9 cellular contexts compared by ENCODE assay signal in genomic region chr12:124744659-124745467, GRCh38.
DNase-seq lines count a peak whose midpoint lies in the region; ATAC-seq and TF ChIP-seq lines count a peak whose summit lies in the region.
"Had no signal": no experiment of that assay in that cellular context is flagged by ENCODE, and none has a peak within 500 bp of the region (broad histone marks: within the 10 kb centered on the region; RNA-seq: fewer than 3 reads in every experiment).

No MANE protein-coding gene starts in this region.

- peak overlapping the region; percentile 30; the same call in 1 of the 2 replicates for H3K4me2 ChIP-seq in OCI-LY7 (ENCODE audit: low read length)

- H3K9me2 ChIP-seq in OCI-LY7 (ENCODE audit: insufficient read depth, low read length), result no peaks in the 10 kb centered on the region

- H2AFZ ChIP-seq in OCI-LY7 (ENCODE audit: low read length), result peak overlapping the region; percentile 80

- TF ChIP-seq CTCF in OCI-LY7 (conservative IDR thresholded peaks at IDR 0.05; ENCODE audit: low read length) (no peak), uterus (IDR thresholded peaks at IDR 0.05) (no peak)

- no peaks in the 10 kb centered on the region for H3K79me2 ChIP-seq in OCI-LY7 (ENCODE audit: insufficient read depth, low read depth, low read length)

- DNase-seq in stimulated activated CD4-positive, alpha-beta T cell treated with anti-CD3 and anti-CD28 coated beads, Interleukin-15, amount 100 ng/mL, for 24 hours, result peak; percentile 28
- no peak for DNase-seq in stimulated activated CD4-positive, alpha-beta T cell treated with anti-CD3 and anti-CD28 coated beads, Interleukin-4, amount 100 ng/mL, for 4 hours
- DNase-seq in OCI-LY7 (ENCODE audit: low spot score), result peak; percentile 79
- DNase-seq in iPS DF 19.7 (ENCODE audit: low read depth, low spot score), result peak; percentile 83
- no peak for DNase-seq in uterus

- no peak for TF ChIP-seq POLR2A in uterus (IDR thresholded peaks at IDR 0.05)

- H3K4me1 ChIP-seq in OCI-LY7 (ENCODE audit: insufficient read depth, low read length, poor library complexity, severe bottlenecking) (peaks cover 7% of the 10 kb centered on the region), uterus (peaks cover 11 to 19% of the 10 kb centered on the region in 2 donors)

- intact Hi-C loops in OCI-LY7 (cut with micrococcal nuclease; ENCODE audit: unreplicated experiment) (no loop called here), uterus (cut with DNase I; ENCODE audit: low total_unique reads) (no loop called here)

- POLR2A ChIA-PET in OCI-LY7 (lab: Charles Lee), result interaction anchor here (0.7 to 0.9 kb wide), 2 partner anchors 9 to 290 kb away, joined by 3 read pairs; no protein-coding TSS in a partner anchor

- no peaks in the 10 kb centered on the region for H3K27me3 ChIP-seq in uterus
- H3K27me3 ChIP-seq: cardiac muscle cell had no signal

- no TSS peak for BruUV-seq in OCI-LY7 (replicated peaks; lab: Mats Ljungman, UMichigan)

- H3K9me3 ChIP-seq in OCI-LY7 (ENCODE audit: low read length) (no peaks in the 10 kb centered on the region), uterus (no peaks in the 10 kb centered on the region)

- ATAC-seq in HG03460 (IDR thresholded peaks at IDR 0.05; ENCODE audit: unreplicated experiment), result no peak
- ATAC-seq in GM21737 (IDR thresholded peaks at IDR 0.05; ENCODE audit: unreplicated experiment), result no peak
- no peak for ATAC-seq in HG02884 (IDR thresholded peaks at IDR 0.05; ENCODE audit: unreplicated experiment)

- H4K20me1 ChIP-seq in OCI-LY7 (ENCODE audit: insufficient read depth, low read length), result no peaks in the 10 kb centered on the region

- H3K27ac ChIP-seq in OCI-LY7 (ENCODE audit: low read depth, low read length, poor library complexity, severe bottlenecking) (no peak overlapping the region), uterus (peak overlapping the region; percentile 92)

- H3K4me3 ChIP-seq in OCI-LY7 (ENCODE audit: low read depth, low read length, poor library complexity, severe bottlenecking), result peak overlapping the region; percentile 25
- no peak overlapping the region for H3K4me3 ChIP-seq in uterus
- H3K4me3 ChIP-seq: cardiac muscle cell had no signal

- CTCF ChIA-PET in OCI-LY7 (lab: Charles Lee; ENCODE audit: unreplicated experiment), result interaction anchor here (0.6 kb wide), 2 partner anchors 97 to 396 kb away, joined by 3 read pairs; no protein-coding TSS in a partner anchor

- no peaks in the 10 kb centered on the region for H3K36me3 ChIP-seq in OCI-LY7 (ENCODE audit: insufficient read depth, low read length)
- no peaks in the 10 kb centered on the region for H3K36me3 ChIP-seq in uterus
- H3K36me3 ChIP-seq: cardiac muscle cell had no signal

Comparison
In these comparisons a context has a peak if more than half of its experiments do, and no peak if none do; other contexts are left out.
1. DNase-seq: peak in stimulated activated CD4-positive, alpha-beta T cell treated with anti-CD3 and anti-CD28 coated beads, Interleukin-15, amount 100 ng/mL, for 24 hours (single experiment), OCI-LY7 (single experiment) and iPS DF 19.7 (single experiment); none in stimulated activated CD4-positive, alpha-beta T cell treated with anti-CD3 and anti-CD28 coated beads, Interleukin-4, amount 100 ng/mL, for 4 hours (0 of 2) and uterus (0 of 2).